Comparison of ENCODE assay signal across 20 cellular contexts in genomic region chrX:103624111-103624510, GRCh38. TPM values are rescaled to one million over a fixed set of nuclear protein-coding genes. Genes with fewer than 3 reads are reported as not detected.
A peak's percentile ranks its signal among the peaks of the same experiment; 100 is the strongest.
DNase-seq lines count a peak whose midpoint lies in the region; TF ChIP-seq lines count a peak whose summit lies in the region.
"Had no signal": no experiment of that assay in that cellular context is flagged by ENCODE, and none has a peak within 500 bp of the region (broad histone marks: within the 10 kb centered on the region; RNA-seq: fewer than 3 reads in every experiment).

No MANE protein-coding gene starts in this region.

- intact Hi-C loops in breast epithelium (cut with DNase I; ENCODE audit: low total_unique reads): no loop called here
- intact Hi-C loops in MCF 10A (cut with micrococcal nuclease): no loop called here
- intact Hi-C loops in ovary (cut with DNase I): loop anchor here in 1 of 4 donors (10.0 kb wide), 2 partner anchors 61 to 89 kb away; partner anchors contain the start of gene MORF4L2
- intact Hi-C loops in vagina (cut with DNase I): no loop called here
- intact Hi-C loops in A673 (cut with micrococcal nuclease; ENCODE audit: unreplicated experiment): loop anchor here (10.0 kb wide), 1 partner anchor 79 kb away; no protein-coding TSS in a partner anchor

- H3K27me3 ChIP-seq in breast epithelium (peaks cover 0 to 8% of the 10 kb centered on the region in 2 donors), endodermal cell (ENCODE audit: control insufficient read depth, insufficient read depth, low read length, poor library complexity, severe bottlenecking) (no peaks in the 10 kb centered on the region), ovary (no peaks in the 10 kb centered on the region), vagina (no peaks in the 10 kb centered on the region), A673 (replicated peaks; ENCODE audit: insufficient read depth, low read depth, low read length, poor library complexity) (no peaks in the 10 kb centered on the region)
- H3K27me3 ChIP-seq: BLaER1 treated with 17β-estradiol and CSF1 and Interleukin-3, amounts not matched to agents 10 nM and 100 nM had no signal

- WGBS in endodermal cell (ENCODE audit: insufficient coverage in 1 of 2, insufficient read length in 1 of 2), 2 experiments: 82% methylated on average over 4 of the region's 4 CpGs; no CpG with 5 or more reads in 1 of the 2 experiments
- 19 to 31% (median 29%) methylated on average over 4 of the region's 4 CpGs for WGBS in ovary, 3 donors

- H3K9me3 Mint-ChIP-seq in MCF 10A (ENCODE audit: unreplicated experiment) (no peaks in the 10 kb centered on the region), endodermal cell (peaks cover 9% of the 10 kb centered on the region)

- H3K4me3 Mint-ChIP-seq in MCF 10A (ENCODE audit: unreplicated experiment): no peak overlapping the region
- H3K4me3 Mint-ChIP-seq in endodermal cell: no peak overlapping the region

- TF ChIP-seq CTCF in breast epithelium (IDR thresholded peaks at IDR 0.05): no peak
- TF ChIP-seq CTCF in MCF 10A (IDR thresholded peaks at IDR 0.05; ENCODE audit: unreplicated experiment): no peak
- TF ChIP-seq CTCF in endodermal cell (conservative IDR thresholded peaks at IDR 0.05): no peak
- TF ChIP-seq CTCF in ovary (IDR thresholded peaks at IDR 0.05): no peak
- TF ChIP-seq CTCF in vagina (IDR thresholded peaks at IDR 0.05): no peak
- TF ChIP-seq CTCF in foreskin fibroblast (IDR thresholded peaks at IDR 0.05; ENCODE audit: low read depth, low read length): no peak
- no peak for TF ChIP-seq CTCF in A673 (conservative IDR thresholded peaks at IDR 0.05; ENCODE audit: low read depth, low read length)

- H3K36me3 ChIP-seq in breast epithelium: no peaks in the 10 kb centered on the region
- H3K36me3 ChIP-seq in endodermal cell (ENCODE audit: control insufficient read depth, insufficient read depth, low read length): no peaks in the 10 kb centered on the region
- H3K36me3 ChIP-seq in ovary: no peaks in the 10 kb centered on the region
- no peaks in the 10 kb centered on the region for H3K36me3 ChIP-seq in vagina
- H3K36me3 ChIP-seq in A673 (ENCODE audit: insufficient read depth, low read length, poor library complexity, severe bottlenecking): no peaks in the 10 kb centered on the region
- H3K36me3 ChIP-seq: BLaER1 treated with 17β-estradiol and CSF1 and Interleukin-3, amounts not matched to agents 10 nM and 100 nM had no signal

- H3K4me1 Mint-ChIP-seq in MCF 10A (ENCODE audit: insufficient read depth, unreplicated experiment) (peaks cover 8% of the 10 kb centered on the region), endodermal cell (peaks cover 12% of the 10 kb centered on the region)

- H3K4me3 ChIP-seq in breast epithelium (no peak overlapping the region), endodermal cell (ENCODE audit: low read length) (no peak overlapping the region), ovary (no peak overlapping the region), vagina (no peak overlapping the region), foreskin fibroblast (ENCODE audit: low read depth in 1 of 2, low read length in 2 of 2) (no peak overlapping the region), A673 (ENCODE audit: low read depth, low read length, poor library complexity, severe bottlenecking) (no peak overlapping the region)
- H3K4me3 ChIP-seq: BLaER1 treated with 17β-estradiol and CSF1 and Interleukin-3, amounts not matched to agents 10 nM and 100 nM; GM23248; PC-9; SK-N-MC had no signal

- POLR2A ChIA-PET in MCF 10A (lab: Yijun Ruan, JAX) (interaction anchor here (0.6 kb wide), 1 partner anchor 145 kb away, joined by 3 read pairs; no protein-coding TSS in a partner anchor), A673 (lab: Charles Lee; ENCODE audit: low non-redundant PET) (no interaction called here)

- H3K27ac ChIP-seq in breast epithelium (peak overlapping the region; percentile 86 to 88), endodermal cell (ENCODE audit: low read depth, low read length) (peak overlapping the region; percentile 30), ovary (peak overlapping the region; percentile 47 to 79), vagina (peak overlapping the region; percentile 98), A673 (ENCODE audit: low read depth, low read length, poor library complexity, severe bottlenecking) (no peak overlapping the region)
- H3K27ac ChIP-seq: BLaER1 treated with 17β-estradiol and CSF1 and Interleukin-3, amounts not matched to agents 10 nM and 100 nM; GM23248; PC-9; SK-N-MC had no signal

- no TSS peak for BruUV-seq in MCF 10A (replicated peaks; lab: Mats Ljungman, UMichigan)
- no TSS peak for BruUV-seq in A673 (replicated peaks; lab: Mats Ljungman, UMichigan)

- H3K9ac ChIP-seq in endodermal cell (ENCODE audit: extremely low read depth, low read length, poor library complexity, severe bottlenecking): no peak overlapping the region
- H3K9ac ChIP-seq: BLaER1 treated with 17β-estradiol and CSF1 and Interleukin-3, amounts not matched to agents 10 nM and 100 nM; GM23248 had no signal

- H3K9me3 ChIP-seq in breast epithelium (no peaks in the 10 kb centered on the region), endodermal cell (ENCODE audit: control insufficient read depth, low read length) (no peaks in the 10 kb centered on the region), ovary (no peaks in the 10 kb centered on the region), vagina (no peaks in the 10 kb centered on the region), A673 (ENCODE audit: low read depth, low read length, poor library complexity, severe bottlenecking) (no peaks in the 10 kb centered on the region)
- H3K9me3 ChIP-seq: BLaER1 treated with 17β-estradiol and CSF1 and Interleukin-3, amounts not matched to agents 10 nM and 100 nM had no signal

- DNase-seq in breast epithelium (ENCODE audit: low spot score in 2 of 2): no peak
- no peak for DNase-seq in MCF 10A (ENCODE audit: unreplicated experiment)
- DNase-seq in endodermal cell: no peak
- peak; percentile 46 to 62 (median 57) for DNase-seq in ovary
- no peak for DNase-seq in vagina (ENCODE audit: extremely low spot score in 2 of 2)
- no peak for DNase-seq in NCI-H2107 (lab: John Stamatoyannopoulos, UW)
- DNase-seq in foreskin fibroblast: no peak
- DNase-seq in A673 (ENCODE audit: low spot score): no peak
- DNase-seq: 8988T; activated CD4-positive, alpha-beta T cell treated with anti-CD3 and anti-CD28 coated beads for 1 hour; activated effector memory CD4-positive, alpha-beta T cell treated with Interleukin-2 at 50 U/mL for 16 hours; amniotic stem cell; GM23248; KBM-7; NCI-H2081; NCI-H748 treated with DMSO at 0.1 percent for 48 hours; PC-9; stimulated activated CD4-positive, alpha-beta T cell treated with anti-CD3 and anti-CD28 coated beads, Interleukin-4, amount 100 ng/mL, for 1 hour had no signal

- no peaks in the 10 kb centered on the region for H3K4me1 ChIP-seq in breast epithelium
- H3K4me1 ChIP-seq in endodermal cell (ENCODE audit: control insufficient read depth, insufficient read depth, low read length): no peaks in the 10 kb centered on the region
- peaks cover 2% of the 10 kb centered on the region for H3K4me1 ChIP-seq in ovary (ENCODE audit: insufficient read depth)
- peaks cover 12% of the 10 kb centered on the region for H3K4me1 ChIP-seq in vagina
- no peaks in the 10 kb centered on the region for H3K4me1 ChIP-seq in A673 (ENCODE audit: insufficient read depth, low read length, poor library complexity, severe bottlenecking)

- CTCF ChIA-PET in MCF 10A (lab: Yijun Ruan, JAX): no interaction called here
- CTCF ChIA-PET in A673 (lab: Charles Lee): no interaction called here

- peaks cover 39% of the 10 kb centered on the region for H3K27me3 Mint-ChIP-seq in MCF 10A (ENCODE audit: insufficient read depth, unreplicated experiment)
- H3K27me3 Mint-ChIP-seq in endodermal cell (ENCODE audit: insufficient read depth): no peaks in the 10 kb centered on the region

- no peak overlapping the region for H3K27ac Mint-ChIP-seq in MCF 10A (ENCODE audit: low read depth, unreplicated experiment)
- H3K27ac Mint-ChIP-seq in endodermal cell: no peak overlapping the region

- no peak for TF ChIP-seq EP300 in ovary (IDR thresholded peaks at IDR 0.05)

- H3K36me3 Mint-ChIP-seq in MCF 10A (ENCODE audit: insufficient read depth, unreplicated experiment) (peaks cover 9% of the 10 kb centered on the region), endodermal cell (ENCODE audit: low read depth) (peaks cover 15% of the 10 kb centered on the region)

- TF ChIP-seq POLR2A in breast epithelium (IDR thresholded peaks at IDR 0.05): no peak
- TF ChIP-seq POLR2A in ovary (IDR thresholded peaks at IDR 0.05): no peak
- TF ChIP-seq POLR2A in vagina (IDR thresholded peaks at IDR 0.05): no peak

RNA-seq across cellular contexts. Expression of gene TCEAL1, which starts 4.7 kb away (rescaled TPM):
- 100 to 1,000 TPM in 1 of 3 donors, 10 to 100 TPM in 2; 60.8 to 115 (median 76.4) TPM for total RNA-seq in breast epithelium
- total RNA-seq in MCF 10A (2022): 5.7 and 8.1 TPM in 2 replicates
- total RNA-seq in endodermal cell: 1 to 10 TPM; 4.5 to 4.8 TPM
- polyA plus RNA-seq in endodermal cell (2013, experiment 1 of 2): 11.6 TPM
- 11.7 TPM for polyA plus RNA-seq in endodermal cell (2013, experiment 2 of 2)
- 100 to 1,000 TPM; 112 to 525 (median 234) TPM for total RNA-seq in ovary
- polyA plus RNA-seq in ovary: 100 to 1,000 TPM; 156 to 304 TPM
- 93.1 TPM for total RNA-seq in vagina
- total RNA-seq in A673 (2021): 8.4 and 10.9 TPM in 2 replicates

RNA-seq across cellular contexts. Expression of gene TCEAL3, which starts 16.3 kb away (rescaled TPM):
- 10 to 100 TPM; 21.3 to 52.4 (median 41.6) TPM for total RNA-seq in breast epithelium
- 15.1 and 18.9 TPM in 2 replicates for total RNA-seq in MCF 10A (2022)
- 10 to 100 TPM in 1 of 2 donors, 1 to 10 TPM in 1; 9.2 to 11.0 TPM for total RNA-seq in endodermal cell
- polyA plus RNA-seq in endodermal cell (2013, experiment 1 of 2): 14.1 TPM
- polyA plus RNA-seq in endodermal cell (2013, experiment 2 of 2): 11.8 TPM
- total RNA-seq in ovary: 100 to 1,000 TPM in 4 of 7 donors, 10 to 100 TPM in 3; 67.8 to 150 (median 118) TPM
- polyA plus RNA-seq in ovary: 100 to 1,000 TPM; 146 to 195 TPM
- 32.7 TPM for total RNA-seq in vagina
- total RNA-seq in A673 (2021): 12.1 and 15.9 TPM in 2 replicates

RNA-seq across cellular contexts. Expression of gene TCEAL4, which starts 38.8 kb away (rescaled TPM):
- total RNA-seq in breast epithelium (100 to 1,000 TPM in 2 of 3 donors, 10 to 100 TPM in 1; 99.9 to 216 (median 113) TPM), MCF 10A (2022) (63.7 and 64.4 TPM in 2 replicates), endodermal cell (10 to 100 TPM; 72.7 to 88.8 TPM), ovary (100 to 1,000 TPM; 333 to 772 (median 462) TPM), vagina (140 TPM), A673 (2021) (37.3 and 39.7 TPM in 2 replicates)
- polyA plus RNA-seq in endodermal cell (2013, experiment 1 of 2): 53.8 TPM
- polyA plus RNA-seq in endodermal cell (2013, experiment 2 of 2): 53.0 TPM
- 1,000 to 10,000 TPM in 1 of 2 donors, 100 to 1,000 TPM in 1; 942 to 1,592 TPM for polyA plus RNA-seq in ovary

Comparison
In these comparisons a context has a peak if more than half of its experiments do, and no peak if none do; other contexts are left out.
1. DNase-seq: peak in ovary (5 of 5); none in breast epithelium (0 of 2), MCF 10A (single experiment), endodermal cell (single experiment), vagina (0 of 2), NCI-H2107 (single experiment), foreskin fibroblast (0 of 2) and A673 (single experiment).